Comparison of ENCODE assay signal across 9 cellular contexts in the genomic region with DNA sequence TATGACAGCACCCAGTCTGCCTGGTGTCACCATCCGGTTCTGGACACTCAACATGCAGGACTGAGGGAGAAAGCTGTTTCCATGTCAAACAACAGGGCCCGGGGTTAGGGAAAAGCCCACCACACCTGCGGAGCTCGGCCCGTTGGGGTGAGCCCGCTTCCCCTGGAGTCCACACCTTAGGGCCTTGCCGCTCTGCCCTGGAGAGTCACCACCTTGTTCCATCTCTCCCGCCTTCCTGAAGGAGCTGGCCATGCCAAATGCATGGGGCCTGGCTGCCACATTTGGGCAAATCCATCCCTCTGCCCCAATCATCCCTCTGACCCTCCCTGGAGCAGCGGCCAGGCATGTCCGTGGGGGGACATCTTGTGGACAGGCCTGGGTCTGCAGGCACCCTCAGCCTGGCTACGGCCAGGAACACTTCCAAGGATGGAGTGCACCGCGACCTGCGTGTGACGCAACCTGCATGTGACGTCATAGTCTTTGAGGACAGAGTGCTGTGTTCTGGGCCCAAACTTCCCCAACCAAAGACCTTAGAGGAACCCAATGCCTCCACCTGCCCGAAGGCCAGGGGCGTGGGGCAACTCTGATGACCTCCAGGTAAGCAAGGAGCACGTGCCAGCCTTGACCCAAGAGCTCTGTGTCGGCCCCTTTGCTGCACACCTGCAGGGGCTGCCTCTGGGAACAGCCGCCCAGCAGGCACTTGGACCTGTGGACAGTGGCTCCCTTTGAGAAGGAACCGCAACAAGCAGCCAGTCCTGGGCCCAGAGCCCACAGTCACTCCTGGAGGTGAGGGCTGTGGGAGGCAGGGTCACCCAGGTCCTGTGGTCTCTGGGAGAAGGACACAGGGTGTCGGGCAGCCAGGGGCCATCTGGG. TPM values are rescaled to one million over a fixed set of nuclear protein-coding genes. Genes with fewer than 3 reads are reported as not detected.
A peak's percentile ranks its signal among the peaks of the same experiment; 100 is the strongest.
DNase-seq lines count a peak whose midpoint lies in the region; ATAC-seq and TF ChIP-seq lines count a peak whose summit lies in the region.
"Had no signal": no experiment of that assay in that cellular context is flagged by ENCODE, and none has a peak within 500 bp of the region (broad histone marks: within the 10 kb centered on the region; RNA-seq: fewer than 3 reads in every experiment).

No MANE protein-coding gene starts in this region.

- POLR2A ChIA-PET in HEK293 (lab: Yijun Ruan, JAX), result no interaction called here
- POLR2A ChIA-PET in activated CD4-positive, alpha-beta memory T cell treated with anti-CD3 and anti-CD28 coated beads, Interleukin-2, amount 10 ng/mL, durations not matched to agents 7 days and 5 days (lab: Charles Lee), result interaction anchor here (1.4 to 1.5 kb wide), 2 partner anchors 11 to 19 kb away, joined by 3 to 5 read pairs; partner anchors contain the start of gene RPS21

- no peaks in the 10 kb centered on the region for H3K36me3 ChIP-seq in BE2C
- H3K36me3 ChIP-seq in HEK293 (ENCODE audit: control insufficient read depth in 2 of 2, insufficient read depth in 1 of 2, low read length in 2 of 2), result peaks cover 0 to 42% of the 10 kb centered on the region in 2 experiments; a peak in 1 of 3 replicates
- no peaks in the 10 kb centered on the region for H3K36me3 ChIP-seq in cardiac muscle cell
- H3K36me3 ChIP-seq in gastrocnemius medialis, result no peaks in the 10 kb centered on the region

- CTCF ChIA-PET in HEK293 (lab: Yijun Ruan, JAX), result interaction anchor here (0.6 kb wide), 2 partner anchors 208 to 394 kb away, joined by 3 read pairs; no protein-coding TSS in a partner anchor
- CTCF ChIA-PET in activated CD4-positive, alpha-beta memory T cell treated with anti-CD3 and anti-CD28 coated beads, Interleukin-2, amount 10 ng/mL, durations not matched to agents 7 days and 5 days (lab: Charles Lee), result no interaction called here

- H3K36me3 Mint-ChIP-seq in activated CD4-positive, alpha-beta memory T cell treated with anti-CD3 and anti-CD28 coated beads, Interleukin-2, amount 10 ng/mL, durations not matched to agents 7 days and 5 days (ENCODE audit: low read depth), result no peaks in the 10 kb centered on the region

- no peaks in the 10 kb centered on the region for H3K9me3 Mint-ChIP-seq in activated CD4-positive, alpha-beta memory T cell treated with anti-CD3 and anti-CD28 coated beads, Interleukin-2, amount 10 ng/mL, durations not matched to agents 7 days and 5 days

- ATAC-seq in gastrocnemius medialis, result no peak
- no peak for ATAC-seq in HG02623 (IDR thresholded peaks at IDR 0.05; ENCODE audit: unreplicated experiment)

- H3K4me1 Mint-ChIP-seq in activated CD4-positive, alpha-beta memory T cell treated with anti-CD3 and anti-CD28 coated beads, Interleukin-2, amount 10 ng/mL, durations not matched to agents 7 days and 5 days, result peaks cover 37% of the 10 kb centered on the region

- H3K27ac Mint-ChIP-seq in activated CD4-positive, alpha-beta memory T cell treated with anti-CD3 and anti-CD28 coated beads, Interleukin-2, amount 10 ng/mL, durations not matched to agents 7 days and 5 days, result peak overlapping the region; percentile 31

- H3K9me3 ChIP-seq in BE2C (no peaks in the 10 kb centered on the region), HEK293 (ENCODE audit: control insufficient read depth, insufficient read depth, low read depth, low read length) (no peaks in the 10 kb centered on the region), cardiac muscle cell (ENCODE audit: low read depth) (no peaks in the 10 kb centered on the region), gastrocnemius medialis (no peaks in the 10 kb centered on the region)

- TF ChIP-seq CTCF in BE2C (IDR thresholded peaks at IDR 0.05; ENCODE audit: low read depth, low read length) (peak; percentile 62), HEK293 (tag by site-specific recombination; IDR thresholded peaks at IDR 0.05) (peak; percentile 63), cardiac muscle cell (IDR thresholded peaks at IDR 0.05; ENCODE audit: low read depth, low read length) (peak; percentile 64), gastrocnemius medialis (IDR thresholded peaks at IDR 0.05 in 4 of 5, conservative IDR thresholded peaks at IDR 0.05 in 1 of 5) (peak; percentile 24 to 66 (median 48))

- H3K27me3 ChIP-seq in BE2C, result no peaks in the 10 kb centered on the region
- no peaks in the 10 kb centered on the region for H3K27me3 ChIP-seq in cardiac muscle cell
- H3K27me3 ChIP-seq in gastrocnemius medialis, result no peaks in the 10 kb centered on the region

- no peak for TF ChIP-seq POLR2A in gastrocnemius medialis (IDR thresholded peaks at IDR 0.05)

- DNase-seq in BE2C (peak; percentile 63), cardiac muscle cell (ENCODE audit: low read depth in 1 of 2, low spot score in 1 of 2) (peak; percentile 62 to 74), gastrocnemius medialis (peak in 1 of 2 donors; percentile 58), hippocampal formation (lab: John Stamatoyannopoulos, UW) (no peak), Kasumi-1 (lab: John Stamatoyannopoulos, UW) (no peak)
- DNase-seq in activated CD4-positive, alpha-beta memory T cell treated with anti-CD3 and anti-CD28 coated beads, Interleukin-2, amount 10 ng/mL, durations not matched to agents 7 days and 5 days, result no peak

- peak overlapping the region; percentile 78 for H3K4me3 Mint-ChIP-seq in activated CD4-positive, alpha-beta memory T cell treated with anti-CD3 and anti-CD28 coated beads, Interleukin-2, amount 10 ng/mL, durations not matched to agents 7 days and 5 days

- H3K4me3 ChIP-seq in BE2C (ENCODE audit: low read depth, low read length) (no peak overlapping the region), HEK293 (ENCODE audit: low read depth, low read length) (peak overlapping the region; percentile 57; the same call in 1 of the 2 replicates), cardiac muscle cell (no peak overlapping the region), gastrocnemius medialis (no peak overlapping the region)

- in situ Hi-C loops in gastrocnemius medialis (cut with MboI; ENCODE audit: low sequenced_read_pairs in 4 of 4), result no loop called here

- intact Hi-C loops in gastrocnemius medialis (cut with DNase I; ENCODE audit: low total_unique reads), result loop anchor here (5.0 to 10.0 kb wide), 2 partner anchors 92 to 389 kb away; partner anchors contain the start of gene MRGBP

- H3K27me3 Mint-ChIP-seq in activated CD4-positive, alpha-beta memory T cell treated with anti-CD3 and anti-CD28 coated beads, Interleukin-2, amount 10 ng/mL, durations not matched to agents 7 days and 5 days, result no peaks in the 10 kb centered on the region

- no peak overlapping the region for H3K27ac ChIP-seq in HEK293 (ENCODE audit: extremely low read depth, low read depth, low read length)
- H3K27ac ChIP-seq in cardiac muscle cell, result no peak overlapping the region
- peak overlapping the region in 1 of 4 donors; percentile 3 for H3K27ac ChIP-seq in gastrocnemius medialis

- peaks cover 5% of the 10 kb centered on the region for H3K4me1 ChIP-seq in BE2C
- peaks cover 6% of the 10 kb centered on the region; the same call in 1 of the 2 replicates for H3K4me1 ChIP-seq in HEK293 (ENCODE audit: control insufficient read depth, insufficient read depth, low read length)
- peaks cover 25% of the 10 kb centered on the region for H3K4me1 ChIP-seq in cardiac muscle cell (ENCODE audit: low read depth)
- peaks cover 20 to 25% of the 10 kb centered on the region in 2 donors for H3K4me1 ChIP-seq in gastrocnemius medialis

TF ChIP-seq in HEK293, 187 proteins besides CTCF, POLR2A, EP300 and RAD21 (continues in another document):
- TF ChIP-seq ZNF629 (tag by site-specific recombination; IDR thresholded peaks at IDR 0.05) (peak; percentile 65), ZNF654 (tag by site-specific recombination; IDR thresholded peaks at IDR 0.05; ENCODE audit: low read depth) (peak; percentile 12; the same call in 1 of the 2 replicates), ZNF121 (tag by site-specific recombination; IDR thresholded peaks at IDR 0.05) (no peak), ZNF366 (tag by site-specific recombination; conservative IDR thresholded peaks at IDR 0.05) (0 out of 2 replicates have a peak, but pooled peaks have one; percentile 30), ZBTB20 (tag by site-specific recombination; IDR thresholded peaks at IDR 0.05) (no peak), ZNF600 (tag by site-specific recombination; IDR thresholded peaks at IDR 0.05) (peak; percentile 73)

RNA-seq across cellular contexts. Expression of gene CABLES2, which starts 1.7 kb away (rescaled TPM):
- 2.7 TPM for polyA plus RNA-seq in BE2C (2012; ENCODE audit: insufficient read depth, insufficient read length, low read depth)
- total RNA-seq in activated CD4-positive, alpha-beta memory T cell treated with anti-CD3 and anti-CD28 coated beads, Interleukin-2, amount 10 ng/mL, durations not matched to agents 7 days and 5 days, result 10 to 100 TPM; 13.2 to 13.7 TPM
- total RNA-seq in cardiac muscle cell (15.5 and 17.9 TPM in 2 replicates), gastrocnemius medialis (1 to 10 TPM; 3.6 to 9.3 (median 4.2) TPM)
- 21.4 and 23.8 TPM in 2 replicates for polyA plus RNA-seq in cardiac muscle cell

RNA-seq across cellular contexts. Expression of gene RPS21, which starts 18.4 kb away (rescaled TPM):
- polyA plus RNA-seq in BE2C (2012; ENCODE audit: insufficient read depth, insufficient read length, low read depth), result 4,851 TPM
- 1,000 to 10,000 TPM; 1,751 to 1,764 TPM for total RNA-seq in activated CD4-positive, alpha-beta memory T cell treated with anti-CD3 and anti-CD28 coated beads, Interleukin-2, amount 10 ng/mL, durations not matched to agents 7 days and 5 days
- total RNA-seq in cardiac muscle cell (839 and 997 TPM in 2 replicates), gastrocnemius medialis (1,000 to 10,000 TPM; 1,167 to 4,037 (median 2,295) TPM)
- 374 and 378 TPM in 2 replicates for polyA plus RNA-seq in cardiac muscle cell

RNA-seq across cellular contexts. Expression of gene RBBP8NL, which starts 22.0 kb away (rescaled TPM):
- not detected for polyA plus RNA-seq in BE2C (2012; ENCODE audit: insufficient read depth, insufficient read length, low read depth)
- total RNA-seq in activated CD4-positive, alpha-beta memory T cell treated with anti-CD3 and anti-CD28 coated beads, Interleukin-2, amount 10 ng/mL, durations not matched to agents 7 days and 5 days, result not detected
- total RNA-seq in cardiac muscle cell (not detected in 2 replicates), gastrocnemius medialis (not detected)
- not detected in 2 replicates for polyA plus RNA-seq in cardiac muscle cell
- total RNA-seq: pulmonary artery endothelial cell had no signal

RNA-seq across cellular contexts. Expression of gene LAMA5, which starts 38.2 kb away (rescaled TPM):
- polyA plus RNA-seq in BE2C (2012; ENCODE audit: insufficient read depth, insufficient read length, low read depth), result 86.4 TPM
- under 1 TPM; 0.33 to 0.63 TPM for total RNA-seq in activated CD4-positive, alpha-beta memory T cell treated with anti-CD3 and anti-CD28 coated beads, Interleukin-2, amount 10 ng/mL, durations not matched to agents 7 days and 5 days
- total RNA-seq in cardiac muscle cell (103 and 162 TPM in 2 replicates), gastrocnemius medialis (10 to 100 TPM; 13.0 to 35.8 (median 22.7) TPM)
- polyA plus RNA-seq in cardiac muscle cell, result 168 and 214 TPM in 2 replicates

Comparison
In these comparisons a context has a peak if more than half of its experiments do, and no peak if none do; other contexts are left out.
1. DNase-seq: peak in BE2C (single experiment) and cardiac muscle cell (2 of 2); none in activated CD4-positive, alpha-beta memory T cell treated with anti-CD3 and anti-CD28 coated beads, Interleukin-2, amount 10 ng/mL, durations not matched to agents 7 days and 5 days (single experiment), hippocampal formation (0 of 2) and Kasumi-1 (0 of 2).
2. Peak in every context shown above with its lines, with median percentiles within 50 percentile points of each other: CTCF ChIP-seq.